ENCODE assay signal across 9 cellular contexts in the genomic region with DNA sequence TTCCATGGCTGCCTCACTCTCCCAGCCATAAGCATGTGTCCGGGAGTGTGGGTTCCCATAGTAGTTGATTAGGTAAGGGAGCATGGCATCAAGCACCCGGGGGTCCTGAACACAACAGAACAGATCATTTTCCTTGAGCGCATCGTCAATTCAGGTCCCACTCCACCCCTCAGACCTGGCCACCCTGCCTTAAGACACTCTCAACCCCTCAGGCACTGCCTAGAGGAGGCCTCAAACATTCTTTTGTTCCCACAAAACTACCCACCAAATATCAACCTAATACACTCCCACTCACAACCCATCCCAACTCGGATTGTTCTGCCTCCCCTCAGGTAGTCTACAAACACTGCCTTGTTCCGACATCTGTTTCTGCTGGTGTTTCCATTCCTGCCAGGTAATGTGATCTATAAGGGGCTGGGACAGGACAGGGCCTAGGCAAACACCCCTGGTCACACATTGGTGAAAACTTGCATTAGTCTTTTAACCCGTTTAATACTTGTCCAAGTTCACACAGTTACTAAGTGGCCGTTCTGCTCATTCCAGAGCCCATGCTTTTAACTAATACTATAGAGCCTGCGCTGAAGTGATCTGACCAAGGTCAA. TPM values are rescaled to one million over a fixed set of nuclear protein-coding genes. Genes with fewer than 3 reads are reported as not detected.
DNase-seq lines count a peak whose midpoint lies in the region; TF ChIP-seq lines count a peak whose summit lies in the region.
"Had no signal": no experiment of that assay in that cellular context is flagged by ENCODE, and none has a peak within 500 bp of the region (broad histone marks: within the 10 kb centered on the region; RNA-seq: fewer than 3 reads in every experiment).

No MANE protein-coding gene starts in this region.

- POLR2A ChIA-PET in AG04449 (lab: Yijun Ruan, JAX) (no interaction called here), MCF 10A (lab: Yijun Ruan, JAX) (interaction anchor here (0.9 to 14.8 kb wide), 7 partner anchors 13 to 256 kb away, joined by 3 to 266 read pairs (median 53); partner anchors contain the start of genes CPNE1, RBM12, RBM39 and SCAND1)

- H3K4me1 ChIP-seq in HUES6 (ENCODE audit: control insufficient read depth, insufficient read depth, low read length) (peaks cover 8% of the 10 kb centered on the region; the same call in 1 of the 2 replicates), muscle layer of colon (ENCODE audit: insufficient read depth, low read length) (peaks cover 18% of the 10 kb centered on the region)

- H3K27me3 Mint-ChIP-seq in MCF 10A (ENCODE audit: insufficient read depth, unreplicated experiment): no peaks in the 10 kb centered on the region

- CTCF ChIA-PET in AG04449 (lab: Yijun Ruan, JAX): no interaction called here
- CTCF ChIA-PET in MCF 10A (lab: Yijun Ruan, JAX): no interaction called here

- H3K4me3 ChIP-seq in AG04449 (ENCODE audit: low read depth, low read length) (peak overlapping the region; percentile 98), HUES6 (ENCODE audit: low read depth, low read length) (peak overlapping the region; percentile 96), muscle layer of colon (ENCODE audit: low read depth in 1 of 2, low read length in 2 of 2) (peak overlapping the region; percentile 71 to 95)

- peak overlapping the region; percentile 98 for H3K4me3 Mint-ChIP-seq in MCF 10A (ENCODE audit: unreplicated experiment)

- TF ChIP-seq CTCF in AG04449 (IDR thresholded peaks at IDR 0.05; ENCODE audit: insufficient read depth, low read length, missing control alignments) (no peak), MCF 10A (IDR thresholded peaks at IDR 0.05; ENCODE audit: unreplicated experiment) (no peak), GM13977 (IDR thresholded peaks at IDR 0.05; ENCODE audit: extremely low read depth, insufficient read depth, missing control alignments) (no peak)

- peak overlapping the region; percentile 99 for H3K27ac Mint-ChIP-seq in MCF 10A (ENCODE audit: low read depth, unreplicated experiment)

- H3K36me3 ChIP-seq in HUES6 (ENCODE audit: control insufficient read depth, insufficient read depth, low read length) (peaks cover 28% of the 10 kb centered on the region), muscle layer of colon (ENCODE audit: insufficient read depth, low read length) (peaks cover 25% of the 10 kb centered on the region)

- no peak overlapping the region for H3K27ac ChIP-seq in HUES6 (ENCODE audit: low read depth, low read length)
- H3K27ac ChIP-seq in muscle layer of colon (ENCODE audit: low read depth, low read length): no peak overlapping the region

- peaks cover 76% of the 10 kb centered on the region for H3K36me3 Mint-ChIP-seq in MCF 10A (ENCODE audit: insufficient read depth, unreplicated experiment)

- no peaks in the 10 kb centered on the region for H3K27me3 ChIP-seq in HUES6 (ENCODE audit: control insufficient read depth, insufficient read depth, low read length)
- no peaks in the 10 kb centered on the region for H3K27me3 ChIP-seq in muscle layer of colon (ENCODE audit: control insufficient read depth in 1 of 2, insufficient read depth in 2 of 2, low read length in 2 of 2)

- H3K4me1 Mint-ChIP-seq in MCF 10A (ENCODE audit: insufficient read depth, unreplicated experiment): peaks cover 14% of the 10 kb centered on the region

- H3K9me3 ChIP-seq in HUES6 (ENCODE audit: control insufficient read depth, insufficient read depth, low read depth, low read length): no peaks in the 10 kb centered on the region
- H3K9me3 ChIP-seq in muscle layer of colon (ENCODE audit: low read length): no peaks in the 10 kb centered on the region

- DNase-seq in AG04449 (ENCODE audit: low read depth, low spot score) (no peak), MCF 10A (ENCODE audit: unreplicated experiment) (no peak), GM13977 (ENCODE audit: low spot score) (no peak), SHP77 (lab: John Stamatoyannopoulos, UW) (no peak), D341Med (ENCODE audit: low spot score) (no peak)
- no peak for DNase-seq in stimulated activated CD4-positive, alpha-beta T cell treated with anti-CD3 and anti-CD28 coated beads, Interleukin-12 subunit alpha, Interleukin-12 subunit beta, amount 100 ng/mL, for 4 hours
- DNase-seq: activated CD4-positive, alpha-beta T cell treated with anti-CD3 and anti-CD28 coated beads, Interleukin-2, amount 50 U/mL, for 1 hour had no signal

- in situ Hi-C loops in GM13977 (cut with MboI; ENCODE audit: low pct_unique_long_range_greater_than_20kb, low sequenced_read_pairs, unreplicated experiment): no loop called here

- H3K9me3 Mint-ChIP-seq in MCF 10A (ENCODE audit: unreplicated experiment): no peaks in the 10 kb centered on the region

- no TSS peak for BruUV-seq in MCF 10A (replicated peaks; lab: Mats Ljungman, UMichigan)

- intact Hi-C loops in MCF 10A (cut with micrococcal nuclease): loop anchor here (2.0 kb wide), 1 partner anchor 187 kb away; no protein-coding TSS in a partner anchor

- H3K9ac ChIP-seq in HUES6 (ENCODE audit: low read length): peak overlapping the region; percentile 100
- H3K9ac ChIP-seq in muscle layer of colon (ENCODE audit: low read length): no peak overlapping the region

RNA-seq across cellular contexts. Expression of gene NFS1, which starts 1.4 kb away (rescaled TPM):
- 27.6 and 28.6 TPM in 2 replicates for total RNA-seq in MCF 10A (2022)

RNA-seq across cellular contexts. Expression of gene ROMO1, which starts 1.4 kb away (rescaled TPM):
- total RNA-seq in MCF 10A (2022): 173 and 192 TPM in 2 replicates

RNA-seq across cellular contexts. Expression of gene CPNE1, which starts 33.1 kb away (rescaled TPM):
- 161 and 194 TPM in 2 replicates for total RNA-seq in MCF 10A (2022)

RNA-seq across cellular contexts. Expression of gene RBM12, which starts 33.1 kb away (rescaled TPM):
- total RNA-seq in MCF 10A (2022): 60.1 and 64.3 TPM in 2 replicates

RNA-seq across cellular contexts. Expression of gene RBM39, which starts 44.3 kb away (rescaled TPM):
- total RNA-seq in MCF 10A (2022): 380 and 438 TPM in 2 replicates
